Comparison of ENCODE assay signal across 24 cellular contexts in genomic region chr1:235607284-235607683, GRCh38. TPM values are rescaled to one million over a fixed set of nuclear protein-coding genes. Genes with fewer than 3 reads are reported as not detected.
"Had no signal": no experiment of that assay in that cellular context is flagged by ENCODE, and none has a peak within 500 bp of the region (broad histone marks: within the 10 kb centered on the region; RNA-seq: fewer than 3 reads in every experiment).

No MANE protein-coding gene starts in this region.

- H3K27ac ChIP-seq: ascending aorta, body of pancreas, Peyer's patch, SJSA1 had no signal

- H3K4me3 Mint-ChIP-seq: activated CD8-positive, alpha-beta memory T cell treated with anti-CD3 and anti-CD28 coated beads, Interleukin-2, amount 10 ng/mL, durations not matched to agents 7 days and 5 days; activated naive CD4-positive, alpha-beta T cell treated with anti-CD3 and anti-CD28 coated beads, Interleukin-2, amount 50 U/mL, for 24 hours; activated naive CD8-positive, alpha-beta T cell treated with anti-CD3 and anti-CD28 coated beads, Interleukin-2, amount 50 U/mL, for 24 hours; activated T-cell treated with anti-CD3 and anti-CD28 coated beads, Interleukin-2, amount 50 U/mL, for 24 hours; activated T-helper 1 cell treated with anti-CD3 and anti-CD28 coated beads, Interleukin-12 subunit alpha, Interleukin-12 subunit beta, Interleukin-2, Interleukin-4 antibody, amounts not matched to agents 30 ng/mL and 10 ng/mL and 1 ng/mL, durations not matched to agents 14 hours and 24 hours and 36 hours; T-helper 1 cell treated with Interleukin-12 subunit alpha and Interleukin-12 subunit beta and Interleukin-4 antibody, amounts not matched to agents 30 μg/mL and 1 μg/mL, for 36 hours had no signal

- H3K27me3 Mint-ChIP-seq: activated naive CD4-positive, alpha-beta T cell treated with anti-CD3 and anti-CD28 coated beads, Interleukin-2, amount 50 U/mL, for 24 hours; activated naive CD8-positive, alpha-beta T cell treated with anti-CD3 and anti-CD28 coated beads, Interleukin-2, amount 50 U/mL, for 24 hours; activated T-cell treated with anti-CD3 and anti-CD28 coated beads, Interleukin-2, amount 50 U/mL, for 24 hours had no signal

- H3K4me1 ChIP-seq: ascending aorta, body of pancreas, Peyer's patch, SJSA1 had no signal

- H3K4me3 ChIP-seq: ascending aorta, body of pancreas, Peyer's patch, SJSA1 had no signal

- ATAC-seq: activated CD8-positive, alpha-beta memory T cell treated with anti-CD3 and anti-CD28 coated beads, Interleukin-2, amount 10 ng/mL, durations not matched to agents 7 days and 5 days; activated naive CD8-positive, alpha-beta T cell treated with anti-CD3 and anti-CD28 coated beads, Interleukin-2, amount 50 U/mL, for 24 hours; body of pancreas; SK-N-SH treated with all-trans-retinoic acid at 6 μM for 48 hours had no signal

- H3K27ac Mint-ChIP-seq: activated CD8-positive, alpha-beta memory T cell treated with anti-CD3 and anti-CD28 coated beads, Interleukin-2, amount 10 ng/mL, durations not matched to agents 7 days and 5 days; activated naive CD4-positive, alpha-beta T cell treated with anti-CD3 and anti-CD28 coated beads, Interleukin-2, amount 50 U/mL, for 24 hours; activated naive CD8-positive, alpha-beta T cell treated with anti-CD3 and anti-CD28 coated beads, Interleukin-2, amount 50 U/mL, for 24 hours; activated T-cell treated with anti-CD3 and anti-CD28 coated beads, Interleukin-2, amount 50 U/mL, for 24 hours; activated T-helper 1 cell treated with anti-CD3 and anti-CD28 coated beads, Interleukin-12 subunit alpha, Interleukin-12 subunit beta, Interleukin-2, Interleukin-4 antibody, amounts not matched to agents 30 ng/mL and 10 ng/mL and 1 ng/mL, durations not matched to agents 14 hours and 24 hours and 36 hours; T-helper 1 cell treated with Interleukin-12 subunit alpha and Interleukin-12 subunit beta and Interleukin-4 antibody, amounts not matched to agents 30 μg/mL and 1 μg/mL, for 36 hours had no signal

- H3K9me3 ChIP-seq: ascending aorta, body of pancreas, Peyer's patch, SJSA1 had no signal

- H3K9me3 Mint-ChIP-seq: activated naive CD4-positive, alpha-beta T cell treated with anti-CD3 and anti-CD28 coated beads, Interleukin-2, amount 50 U/mL, for 24 hours; activated naive CD8-positive, alpha-beta T cell treated with anti-CD3 and anti-CD28 coated beads, Interleukin-2, amount 50 U/mL, for 24 hours; activated T-cell treated with anti-CD3 and anti-CD28 coated beads, Interleukin-2, amount 50 U/mL, for 24 hours; activated T-helper 1 cell treated with anti-CD3 and anti-CD28 coated beads, Interleukin-12 subunit alpha, Interleukin-12 subunit beta, Interleukin-2, Interleukin-4 antibody, amounts not matched to agents 30 ng/mL and 10 ng/mL and 1 ng/mL, durations not matched to agents 14 hours and 24 hours and 36 hours; T-helper 1 cell treated with Interleukin-12 subunit alpha and Interleukin-12 subunit beta and Interleukin-4 antibody, amounts not matched to agents 30 μg/mL and 1 μg/mL, for 36 hours had no signal

- H3K27me3 ChIP-seq: ascending aorta, body of pancreas, Peyer's patch, SJSA1 had no signal

- H3K36me3 Mint-ChIP-seq: activated CD8-positive, alpha-beta memory T cell treated with anti-CD3 and anti-CD28 coated beads, Interleukin-2, amount 10 ng/mL, durations not matched to agents 7 days and 5 days; activated naive CD4-positive, alpha-beta T cell treated with anti-CD3 and anti-CD28 coated beads, Interleukin-2, amount 50 U/mL, for 24 hours had no signal

- H3K36me3 ChIP-seq: ascending aorta, Peyer's patch, SJSA1 had no signal

- H3K4me1 Mint-ChIP-seq: activated CD8-positive, alpha-beta memory T cell treated with anti-CD3 and anti-CD28 coated beads, Interleukin-2, amount 10 ng/mL, durations not matched to agents 7 days and 5 days; activated naive CD4-positive, alpha-beta T cell treated with anti-CD3 and anti-CD28 coated beads, Interleukin-2, amount 50 U/mL, for 24 hours had no signal

- DNase-seq: activated CD4-positive, alpha-beta T cell treated with anti-CD3 and anti-CD28 coated beads for 48 hours; activated CD4-positive, alpha-beta T cell treated with anti-CD3 and anti-CD28 coated beads, Interleukin-2, amount 50 U/mL, for 4 hours; activated CD4-positive, CD25-positive, alpha-beta regulatory T cell treated with anti-CD3 and anti-CD28 coated beads, Interleukin-2, amount 50 U/mL, for 72 hours; activated CD8-positive, alpha-beta memory T cell treated with anti-CD3 and anti-CD28 coated beads, Interleukin-2, amount 10 ng/mL, durations not matched to agents 7 days and 5 days; activated effector memory CD4-positive, alpha-beta T cell treated with Interleukin-2 at 50 U/mL for 16 hours; activated naive CD4-positive, alpha-beta T cell; activated naive CD8-positive, alpha-beta T cell treated with anti-CD3 and anti-CD28 coated beads, Interleukin-2, amount 50 U/mL, for 24 hours; activated T-cell treated with anti-CD3 and anti-CD28 coated beads, Interleukin-2, amount 50 U/mL, for 24 hours; amniotic stem cell; body of pancreas; central memory CD4-positive, alpha-beta T cell; NCI-H1092; NCI-H1417; NCI-H1930; NCI-H510A treated with DMSO at 0.1 percent for 48 hours; Peyer's patch; SHP77 had no signal

RNA-seq across cellular contexts. Expression of gene GNG4, which starts 42.3 kb away (rescaled TPM):
- total RNA-seq: ascending aorta, bronchial epithelial cell had no signal
